Comparison of ENCODE assay signal across 9 cellular contexts in the genomic region with DNA sequence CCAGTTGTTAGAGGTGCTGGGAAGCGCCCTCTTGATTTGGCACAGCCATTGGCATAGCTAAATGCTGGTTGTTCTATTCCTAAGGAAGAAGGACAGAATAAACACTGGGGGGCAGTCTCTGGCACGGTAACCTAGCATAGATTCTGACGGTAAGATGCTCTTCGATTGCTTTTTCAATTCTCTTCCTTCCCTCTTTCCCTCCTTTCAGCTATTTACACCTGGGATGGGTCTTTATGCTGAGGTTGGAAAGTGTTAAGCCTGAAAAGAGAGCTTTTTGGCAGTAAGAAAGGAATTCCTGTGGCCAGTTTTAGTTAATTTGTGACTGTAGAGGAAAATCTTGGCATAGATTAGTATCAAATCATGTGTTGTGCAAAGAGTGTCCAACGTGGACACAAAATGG.
DNase-seq lines count a peak whose midpoint lies in the region; ATAC-seq, FAIRE-seq and TF ChIP-seq lines count a peak whose summit lies in the region.
"Had no signal": no experiment of that assay in that cellular context is flagged by ENCODE, and none has a peak within 500 bp of the region (broad histone marks: within the 10 kb centered on the region; RNA-seq: fewer than 3 reads in every experiment).

No MANE protein-coding gene starts in this region.

- no peak overlapping the region for H3K4me3 ChIP-seq in HCT116 (replicated peaks in 1 of 2; ENCODE audit: low read depth in 1 of 2, low read length in 2 of 2)
- H3K4me3 ChIP-seq in left lung = no peak overlapping the region
- H3K4me3 ChIP-seq: gastroesophageal sphincter had no signal

- no peak for TF ChIP-seq RAD21 in HCT116 (IDR thresholded peaks at IDR 0.05; ENCODE audit: low read depth)

- FAIRE-seq in frontal cortex (lab: Jason Lieb, UNC) = no peak

- H3K36me3 ChIP-seq in HCT116 (ENCODE audit: control insufficient read depth in 1 of 2, insufficient read depth in 2 of 2, low read length in 2 of 2) = no peaks in the 10 kb centered on the region
- H3K36me3 ChIP-seq in left lung = no peaks in the 10 kb centered on the region
- H3K36me3 ChIP-seq: gastroesophageal sphincter had no signal

- peaks cover 45% of the 10 kb centered on the region for H3K4me1 Mint-ChIP-seq in WTC11

- no peak overlapping the region for H3K4me2 ChIP-seq in HCT116 (ENCODE audit: low read length)

- H4K20me1 ChIP-seq in HCT116 (ENCODE audit: insufficient read depth) = no peaks in the 10 kb centered on the region

- H3K9ac ChIP-seq in HCT116 (ENCODE audit: low read length) = no peak overlapping the region

- H3K36me3 Mint-ChIP-seq in WTC11 = no peaks in the 10 kb centered on the region

- H3K27ac Mint-ChIP-seq in WTC11 = no peak overlapping the region

- CTCF ChIA-PET in HCT116 (lab: Charles Lee) = interaction anchor here (0.6 to 1.6 kb wide), 8 partner anchors 8 to 202 kb away, joined by 3 to 33 read pairs (median 4); no protein-coding TSS in a partner anchor
- CTCF ChIA-PET in WTC11 (lab: Charles Lee) = interaction anchor here (0.7 to 5.7 kb wide), 21 partner anchors 13 to 1201 kb away, joined by 3 to 118 read pairs (median 4); no protein-coding TSS in a partner anchor

- no peak for TF ChIP-seq POLR2A in HCT116 (IDR thresholded peaks at IDR 0.05; ENCODE audit: borderline replicate concordance, extremely low read depth, insufficient read depth, insufficient read length)

- BruUV-seq in HCT116 (replicated peaks; lab: Mats Ljungman, UMichigan) = no TSS peak

- RAD21 ChIA-PET in HCT116 (lab: Charles Lee; ENCODE audit: low non-redundant PET in 1 of 2, low total read pairs in 2 of 2, uncharacterized antibody in 2 of 2, unreplicated experiment in 2 of 2) = interaction anchor here in 1 of 2 experiments (0.8 kb wide), 1 partner anchor 202 kb away, joined by 3 read pairs; no protein-coding TSS in a partner anchor

- H3K9me3 Mint-ChIP-seq in WTC11 = no peaks in the 10 kb centered on the region

- POLR2A ChIA-PET in HCT116 (lab: Charles Lee) (no interaction called here), WTC11 (lab: Charles Lee) (interaction anchor here (1.4 kb wide), 1 partner anchor 192 kb away, joined by 4 read pairs; no protein-coding TSS in a partner anchor)

- TF ChIP-seq CTCF in HCT116 (IDR thresholded peaks at IDR 0.05 in 2 of 3, conservative IDR thresholded peaks at IDR 0.05 in 1 of 3; ENCODE audit: borderline replicate concordance in 1 of 3, insufficient read depth in 1 of 3, low read depth in 2 of 3, low read length in 2 of 3) = peak in 2 of 3 experiments; percentile 42; a peak in 4 of 6 replicates
- TF ChIP-seq CTCF in WTC11 (IDR thresholded peaks at IDR 0.05) = no peak
- no peak for TF ChIP-seq CTCF in left lung (IDR thresholded peaks at IDR 0.05)

- H3K27ac ChIP-seq in HCT116 (ENCODE audit: low read depth, low read length) (no peak overlapping the region), left lung (no peak overlapping the region)
- H3K27ac ChIP-seq: gastroesophageal sphincter had no signal

- no peak overlapping the region for H2AFZ ChIP-seq in HCT116 (ENCODE audit: low read depth, low read length, poor library complexity, severe bottlenecking)

- H3K9me3 ChIP-seq in HCT116 (ENCODE audit: control insufficient read depth in 1 of 2, insufficient read depth in 1 of 2, low read depth in 1 of 2, low read length in 2 of 2) = no peaks in the 10 kb centered on the region
- no peaks in the 10 kb centered on the region for H3K9me3 ChIP-seq in left lung
- H3K9me3 ChIP-seq: gastroesophageal sphincter had no signal

- no peaks in the 10 kb centered on the region for H3K79me2 ChIP-seq in HCT116 (ENCODE audit: insufficient read depth, low read length)

- peaks cover 4% of the 10 kb centered on the region for H3K27me3 Mint-ChIP-seq in WTC11 (ENCODE audit: low read depth)

- no peaks in the 10 kb centered on the region for H3K9me2 ChIP-seq in HCT116 (ENCODE audit: insufficient read depth)

- H3K4me1 ChIP-seq in HCT116 (ENCODE audit: control insufficient read depth in 1 of 2, insufficient read depth in 2 of 2, low read length in 2 of 2) (no peaks in the 10 kb centered on the region), left lung (no peaks in the 10 kb centered on the region)
- H3K4me1 ChIP-seq: gastroesophageal sphincter had no signal

- peak; percentile 57 for DNase-seq in DMS 273 (lab: John Stamatoyannopoulos, UW; ENCODE audit: unreplicated experiment)
- peak; percentile 18 for DNase-seq in HCT116 (ENCODE audit: low read depth, low spot score)
- no peak for DNase-seq in WTC11 (ENCODE audit: low spot score)
- no peak for DNase-seq in left lung
- no peak for DNase-seq in GF-D8 (lab: John Stamatoyannopoulos, UW)
- DNase-seq in frontal cortex (ENCODE audit: low spot score in 2 of 2) = no peak

- ATAC-seq in HCT116 = peak; percentile 73
- ATAC-seq in WTC11 = peak; percentile 79
- peak; percentile 48 for ATAC-seq in left lung
- no peak for ATAC-seq in GM19452 (IDR thresholded peaks at IDR 0.05; ENCODE audit: unreplicated experiment)
- ATAC-seq in GM21526 (IDR thresholded peaks at IDR 0.05; ENCODE audit: low FRiP score, unreplicated experiment) = no peak
- ATAC-seq: gastroesophageal sphincter had no signal

- H3K4me3 Mint-ChIP-seq in WTC11 = no peak overlapping the region

- H3K27me3 ChIP-seq in HCT116 (ENCODE audit: insufficient read depth, low read length) = peaks cover 63% of the 10 kb centered on the region
- H3K27me3 ChIP-seq in left lung = no peaks in the 10 kb centered on the region
- H3K27me3 ChIP-seq: gastroesophageal sphincter had no signal

- intact Hi-C loops in HCT116 (cut with micrococcal nuclease) = loop anchor here (2.0 kb wide), 1 partner anchor 202 kb away; no protein-coding TSS in a partner anchor
- intact Hi-C loops in left lung (cut with DNase I) = loop anchor here in 1 of 2 donors (10.0 kb wide), 1 partner anchor 200 kb away; no protein-coding TSS in a partner anchor

TF ChIP-seq in HCT116, 20 proteins besides CTCF, POLR2A, EP300 and RAD21:
- TF ChIP-seq EGR1 (IDR thresholded peaks at IDR 0.05; ENCODE audit: low read depth) = no peak
TF ChIP-seq in HCT116: peak in this region for 0.

TF ChIP-seq in WTC11, 78 proteins besides CTCF, POLR2A, EP300 and RAD21 (continues in another document):
- TF ChIP-seq NFATC4 (CRISPR knock-in tag; IDR thresholded peaks at IDR 0.05) = no peak
- TF ChIP-seq ZNF263 (CRISPR knock-in tag; IDR thresholded peaks at IDR 0.05; ENCODE audit: low read depth) = no peak
- TF ChIP-seq TP53 (CRISPR knock-in tag; IDR thresholded peaks at IDR 0.05) = no peak
- TF ChIP-seq PREB (CRISPR knock-in tag; IDR thresholded peaks at IDR 0.05; ENCODE audit: borderline replicate concordance) = no peak
- TF ChIP-seq MXD4 (CRISPR knock-in tag; IDR thresholded peaks at IDR 0.05; ENCODE audit: borderline replicate concordance) = no peak
- TF ChIP-seq SMAD3 (CRISPR knock-in tag; IDR thresholded peaks at IDR 0.05; ENCODE audit: borderline replicate concordance) = no peak
- TF ChIP-seq TEAD4 (CRISPR knock-in tag; IDR thresholded peaks at IDR 0.05) = no peak
- no peak for TF ChIP-seq ZNF317 (CRISPR knock-in tag; IDR thresholded peaks at IDR 0.05; ENCODE audit: borderline replicate concordance, low read depth)
- no peak for TF ChIP-seq E2F1 (CRISPR knock-in tag; IDR thresholded peaks at IDR 0.05)
- TF ChIP-seq NR1H2 (CRISPR knock-in tag; IDR thresholded peaks at IDR 0.05) = no peak
- no peak for TF ChIP-seq NFYB (CRISPR knock-in tag; conservative IDR thresholded peaks at IDR 0.05; ENCODE audit: low read depth)
- TF ChIP-seq, protein P1, sequence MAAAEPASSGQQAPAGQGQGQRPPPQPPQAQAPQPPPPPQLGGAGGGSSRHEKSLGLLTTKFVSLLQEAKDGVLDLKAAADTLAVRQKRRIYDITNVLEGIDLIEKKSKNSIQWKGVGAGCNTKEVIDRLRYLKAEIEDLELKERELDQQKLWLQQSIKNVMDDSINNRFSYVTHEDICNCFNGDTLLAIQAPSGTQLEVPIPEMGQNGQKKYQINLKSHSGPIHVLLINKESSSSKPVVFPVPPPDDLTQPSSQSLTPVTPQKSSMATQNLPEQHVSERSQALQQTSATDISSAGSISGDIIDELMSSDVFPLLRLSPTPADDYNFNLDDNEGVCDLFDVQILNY (CRISPR knock-in tag; IDR thresholded peaks at IDR 0.05) = no peak
- no peak for TF ChIP-seq FOXK1 (CRISPR knock-in tag; IDR thresholded peaks at IDR 0.05)
- no peak for TF ChIP-seq ZNF219 (CRISPR knock-in tag; IDR thresholded peaks at IDR 0.05; ENCODE audit: borderline replicate concordance)
- TF ChIP-seq GABPB1 (CRISPR knock-in tag; IDR thresholded peaks at IDR 0.05) = no peak
- no peak for TF ChIP-seq EMX1 (CRISPR knock-in tag; IDR thresholded peaks at IDR 0.05)

Comparison
In these comparisons a context has a peak if more than half of its experiments do, and no peak if none do; other contexts are left out.
1. DNase-seq: peak in DMS 273 (single experiment) and HCT116 (single experiment); none in WTC11 (single experiment), left lung (0 of 2), GF-D8 (single experiment) and frontal cortex (0 of 2).
2. ATAC-seq: peak in HCT116 (single experiment), WTC11 (single experiment) and left lung (single experiment); none in GM19452 (single experiment) and GM21526 (single experiment).
3. CTCF ChIP-seq: peak in HCT116 (2 of 3); none in WTC11 (single experiment) and left lung (0 of 2).